Comparison of ENCODE assay signal across 25 cellular contexts in genomic region chr17:4235372-4236279, GRCh38. TPM values are rescaled to one million over a fixed set of nuclear protein-coding genes. Genes with fewer than 3 reads are reported as not detected.
DNase-seq lines count a peak whose midpoint lies in the region; ATAC-seq and TF ChIP-seq lines count a peak whose summit lies in the region.
"Had no signal": no experiment of that assay in that cellular context is flagged by ENCODE, and none has a peak within 500 bp of the region (broad histone marks: within the 10 kb centered on the region; RNA-seq: fewer than 3 reads in every experiment).

No MANE protein-coding gene starts in this region.

- H3K4me3 ChIP-seq in esophagus squamous epithelium (no peak overlapping the region), osteoblast (ENCODE audit: insufficient read depth, low read length) (no peak overlapping the region)
- H3K4me3 ChIP-seq: ascending aorta, GM12878, K562, smooth muscle cell had no signal

- TF ChIP-seq CTCF in esophagus squamous epithelium (IDR thresholded peaks at IDR 0.05): no peak
- no peak for TF ChIP-seq CTCF in osteoblast (IDR thresholded peaks at IDR 0.05; ENCODE audit: extremely low read depth, low read depth, low read length)

- peaks cover 8 to 89% (median 11%) of the 10 kb centered on the region in 3 donors for H3K36me3 ChIP-seq in esophagus squamous epithelium
- peaks cover 22% of the 10 kb centered on the region for H3K36me3 ChIP-seq in osteoblast (ENCODE audit: insufficient read depth, low read length)

- H3K9me3 Mint-ChIP-seq in stimulated activated naive CD8-positive, alpha-beta T cell treated with anti-CD3 and anti-CD28 coated beads, Interleukin-15, Interleukin-2, amounts not matched to agents 100 ng/mL and 50 ng/mL, for 24 hours: no peaks in the 10 kb centered on the region
- H3K9me3 Mint-ChIP-seq: activated naive CD4-positive, alpha-beta T cell treated with anti-CD3 and anti-CD28 coated beads, Interleukin-2, amount 50 U/mL, for 72 hours; activated T-cell treated with anti-CD3 and anti-CD28 coated beads, Interleukin-2, amount 50 U/mL, for 4 hours; CD4-positive, CD25-positive, alpha-beta regulatory T cell; HFFc6; memory B cell; natural killer cell treated with Interleukin-12 subunit alpha and Interleukin-12 subunit beta and Interleukin-15 and Interleukin-18, amount 100 ng/mL, for 72 hours had no signal

- H4K20me1 ChIP-seq in osteoblast (ENCODE audit: insufficient read depth, low read length): no peaks in the 10 kb centered on the region

- no peak overlapping the region for H2AFZ ChIP-seq in osteoblast (ENCODE audit: low read length)

- intact Hi-C loops in esophagus squamous epithelium (cut with DNase I): no loop called here

- no peak overlapping the region for H3K4me2 ChIP-seq in osteoblast (ENCODE audit: insufficient read depth, low read length)
- H3K4me2 ChIP-seq: smooth muscle cell had no signal

- H3K27ac ChIP-seq in esophagus squamous epithelium: peak overlapping the region in 3 of 4 donors; percentile 3 to 37 (median 19)
- peak overlapping the region; percentile 25 for H3K27ac ChIP-seq in osteoblast (ENCODE audit: low read depth, low read length)

- peaks cover 16% of the 10 kb centered on the region for H3K79me2 ChIP-seq in osteoblast (ENCODE audit: insufficient read depth, low read length)

- H3K4me1 Mint-ChIP-seq in stimulated activated naive CD8-positive, alpha-beta T cell treated with anti-CD3 and anti-CD28 coated beads, Interleukin-15, Interleukin-2, amounts not matched to agents 100 ng/mL and 50 ng/mL, for 24 hours (ENCODE audit: low read depth): peaks cover 17% of the 10 kb centered on the region
- H3K4me1 Mint-ChIP-seq: memory B cell had no signal

- H3K27me3 ChIP-seq in esophagus squamous epithelium: no peaks in the 10 kb centered on the region
- H3K27me3 ChIP-seq in osteoblast (ENCODE audit: insufficient read depth, low read length): no peaks in the 10 kb centered on the region
- H3K27me3 ChIP-seq: ascending aorta had no signal

- DNase-seq in stimulated activated naive CD8-positive, alpha-beta T cell treated with anti-CD3 and anti-CD28 coated beads, Interleukin-15, Interleukin-2, amounts not matched to agents 100 U/mL and 50 U/mL, for 24 hours: no peak
- DNase-seq in esophagus squamous epithelium (lab: John Stamatoyannopoulos, UW) (no peak), osteoblast (ENCODE audit: insufficient read length, low spot score, missing footprints) (no peak), NCI-H82 (lab: John Stamatoyannopoulos, UW) (no peak)
- DNase-seq in activated effector memory CD4-positive, alpha-beta T cell treated with anti-CD3 and anti-CD28 coated beads, Interleukin-2, amount 50 U/mL, for 16 hours: no peak
- DNase-seq: activated CD4-positive, alpha-beta T cell treated with anti-CD3 and anti-CD28 coated beads for 1 hour; activated CD8-positive, alpha-beta memory T cell treated with anti-CD3 and anti-CD28 coated beads for 24 hours; activated T-cell treated with anti-CD3 and anti-CD28 coated beads, Interleukin-2, amount 50 U/mL, for 4 hours; CD4-positive, CD25-positive, alpha-beta regulatory T cell; effector memory CD4-positive, alpha-beta T cell; HFFc6; kidney; NCI-H1694 treated with DMSO at 0.1 percent for 48 hours; posterior cingulate gyrus; stimulated activated CD4-positive, alpha-beta T cell treated with anti-CD3 and anti-CD28 coated beads, Interleukin-4, amount 100 ng/mL, for 4 hours had no signal

- H3K36me3 Mint-ChIP-seq in stimulated activated naive CD8-positive, alpha-beta T cell treated with anti-CD3 and anti-CD28 coated beads, Interleukin-15, Interleukin-2, amounts not matched to agents 100 ng/mL and 50 ng/mL, for 24 hours (ENCODE audit: low read depth): peaks cover 52% of the 10 kb centered on the region

- no peak overlapping the region for H3K4me3 Mint-ChIP-seq in stimulated activated naive CD8-positive, alpha-beta T cell treated with anti-CD3 and anti-CD28 coated beads, Interleukin-15, Interleukin-2, amounts not matched to agents 100 ng/mL and 50 ng/mL, for 24 hours
- H3K4me3 Mint-ChIP-seq: activated T-cell treated with anti-CD3 and anti-CD28 coated beads, Interleukin-2, amount 50 U/mL, for 4 hours; CD4-positive, CD25-positive, alpha-beta regulatory T cell; HFFc6; memory B cell; natural killer cell treated with Interleukin-12 subunit alpha and Interleukin-12 subunit beta and Interleukin-15 and Interleukin-18, amount 100 ng/mL, for 72 hours had no signal

- ATAC-seq in stimulated activated naive CD8-positive, alpha-beta T cell treated with anti-CD3 and anti-CD28 coated beads, Interleukin-15, Interleukin-2, amounts not matched to agents 100 U/mL and 50 U/mL, for 24 hours: no peak
- ATAC-seq in HG02759 (IDR thresholded peaks at IDR 0.05; ENCODE audit: unreplicated experiment) (no peak), HG02885 (IDR thresholded peaks at IDR 0.05; ENCODE audit: poor library complexity, unreplicated experiment) (no peak)
- ATAC-seq: activated naive CD4-positive, alpha-beta T cell treated with anti-CD3 and anti-CD28 coated beads, Interleukin-2, amount 50 U/mL, for 72 hours; activated T-cell treated with anti-CD3 and anti-CD28 coated beads, Interleukin-2, amount 50 U/mL, for 4 hours; GM12878; K562; natural killer cell treated with Interleukin-12 subunit alpha and Interleukin-12 subunit beta and Interleukin-15 and Interleukin-18, amount 100 ng/mL, for 72 hours had no signal

- peaks cover 10 to 33% (median 12%) of the 10 kb centered on the region in 3 donors for H3K4me1 ChIP-seq in esophagus squamous epithelium
- peaks cover 31% of the 10 kb centered on the region for H3K4me1 ChIP-seq in osteoblast (ENCODE audit: insufficient read depth, low read length)

- no peak for TF ChIP-seq POLR2A in esophagus squamous epithelium (IDR thresholded peaks at IDR 0.05)

- peak overlapping the region; percentile 22 for H3K27ac Mint-ChIP-seq in stimulated activated naive CD8-positive, alpha-beta T cell treated with anti-CD3 and anti-CD28 coated beads, Interleukin-15, Interleukin-2, amounts not matched to agents 100 ng/mL and 50 ng/mL, for 24 hours
- H3K27ac Mint-ChIP-seq: activated naive CD4-positive, alpha-beta T cell treated with anti-CD3 and anti-CD28 coated beads, Interleukin-2, amount 50 U/mL, for 72 hours; HFFc6; memory B cell; natural killer cell treated with Interleukin-12 subunit alpha and Interleukin-12 subunit beta and Interleukin-15 and Interleukin-18, amount 100 ng/mL, for 72 hours had no signal

- H3K9me3 ChIP-seq in esophagus squamous epithelium (no peaks in the 10 kb centered on the region), osteoblast (ENCODE audit: low read depth, low read length) (no peaks in the 10 kb centered on the region)
- H3K9me3 ChIP-seq: ascending aorta had no signal

- no peaks in the 10 kb centered on the region for H3K27me3 Mint-ChIP-seq in stimulated activated naive CD8-positive, alpha-beta T cell treated with anti-CD3 and anti-CD28 coated beads, Interleukin-15, Interleukin-2, amounts not matched to agents 100 ng/mL and 50 ng/mL, for 24 hours
- H3K27me3 Mint-ChIP-seq: CD4-positive, CD25-positive, alpha-beta regulatory T cell; memory B cell; natural killer cell treated with Interleukin-12 subunit alpha and Interleukin-12 subunit beta and Interleukin-15 and Interleukin-18, amount 100 ng/mL, for 72 hours had no signal

- 84 to 87% methylated on average over 8 of the region's 8 CpGs for WGBS in esophagus squamous epithelium, 2 donors

RNA-seq across cellular contexts. Expression of gene ANKFY1, which starts 28.2 kb away (rescaled TPM):
- total RNA-seq in esophagus squamous epithelium (10 to 100 TPM; 21.0 to 34.7 (median 26.4) TPM), osteoblast (44.2 and 44.9 TPM in 2 replicates)
